ENCODE assay signal across 8 cellular contexts in genomic region chr16:32283024-32283423, GRCh38. TPM values are rescaled to one million over a fixed set of nuclear protein-coding genes. Genes with fewer than 3 reads are reported as not detected.
"Had no signal": no experiment of that assay in that cellular context is flagged by ENCODE, and none has a peak within 500 bp of the region (broad histone marks: within the 10 kb centered on the region; RNA-seq: fewer than 3 reads in every experiment).

No MANE protein-coding gene starts in this region.

RNA-seq across cellular contexts. Expression of gene TP53TG3D, which starts 29.9 kb away (rescaled TPM):
- total RNA-seq: colonic mucosa, dermis blood vessel endothelial cell, endodermal cell, endothelial cell of umbilical vein, foreskin keratinocyte, gastroesophageal sphincter, glomerular endothelial cell, hepatocyte had no signal
- polyA plus RNA-seq: endothelial cell of umbilical vein, foreskin keratinocyte, hepatocyte had no signal
